ENCODE assay signal across 8 cellular contexts in the genomic region with DNA sequence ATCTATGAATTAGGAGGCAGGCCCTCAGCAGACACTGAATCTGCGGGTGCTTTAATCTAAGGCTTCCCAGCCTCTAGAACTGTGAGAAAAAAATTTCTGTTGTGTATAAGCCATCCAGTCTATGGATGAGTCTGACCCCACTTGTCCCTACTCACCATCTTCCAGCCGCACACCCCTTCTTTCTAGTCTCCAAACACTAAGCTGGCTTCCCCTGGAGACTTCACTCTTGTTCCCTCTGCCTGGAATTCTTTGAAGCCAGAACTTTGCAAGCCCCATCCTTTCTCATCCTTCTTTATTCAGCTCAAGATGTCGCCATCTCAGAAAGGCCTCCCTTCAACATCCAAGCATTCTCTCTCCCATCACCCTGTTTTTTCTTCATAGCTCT. TPM values are rescaled to one million over a fixed set of nuclear protein-coding genes. Genes with fewer than 3 reads are reported as not detected.
DNase-seq lines count a peak whose midpoint lies in the region; ATAC-seq and TF ChIP-seq lines count a peak whose summit lies in the region.

No MANE protein-coding gene starts in this region.

- peak overlapping the region; percentile 96 for H3K4me3 ChIP-seq in GM12875 (ENCODE audit: low read depth, low read length)
- H3K4me3 ChIP-seq in SK-N-MC = peak overlapping the region; percentile 76
- peak overlapping the region; percentile 87 for H3K4me3 ChIP-seq in fibroblast of villous mesenchyme (ENCODE audit: low read depth, low read length)
- peak overlapping the region; percentile 60 for H3K4me3 ChIP-seq in rectal smooth muscle tissue (ENCODE audit: low read length)

- TF ChIP-seq CTCF in GM12875 (IDR thresholded peaks at IDR 0.05; ENCODE audit: borderline replicate concordance, insufficient read depth, low read depth, low read length) (no peak), fibroblast of villous mesenchyme (IDR thresholded peaks at IDR 0.05; ENCODE audit: insufficient read depth, low read depth, low read length) (no peak)

- ATAC-seq in GM21576 (IDR thresholded peaks at IDR 0.05; ENCODE audit: unreplicated experiment) (no peak), HG02610 (IDR thresholded peaks at IDR 0.05; ENCODE audit: unreplicated experiment) (no peak), GM18861 (IDR thresholded peaks at IDR 0.05; ENCODE audit: unreplicated experiment) (no peak), GM19455 (IDR thresholded peaks at IDR 0.05; ENCODE audit: unreplicated experiment) (no peak)

- H3K9ac ChIP-seq in SK-N-MC (ENCODE audit: insufficient read length) (peak overlapping the region; percentile 59), rectal smooth muscle tissue (ENCODE audit: low read length) (peak overlapping the region; percentile 12)

- no peaks in the 10 kb centered on the region for H3K9me3 ChIP-seq in SK-N-MC (ENCODE audit: low read depth, low read length)

- DNase-seq in SK-N-MC (ENCODE audit: low read depth, low spot score) (no peak), fibroblast of villous mesenchyme (ENCODE audit: low read depth) (no peak)

- H3K27me3 ChIP-seq in rectal smooth muscle tissue (ENCODE audit: control insufficient read depth, insufficient read depth, low read length) = no peaks in the 10 kb centered on the region

- H3K27ac ChIP-seq in SK-N-MC = no peak overlapping the region
- H3K27ac ChIP-seq in rectal smooth muscle tissue (ENCODE audit: low read depth, low read length) = peak overlapping the region; percentile 76

- H3K36me3 ChIP-seq in SK-N-MC (ENCODE audit: insufficient read depth, low read length) (no peaks in the 10 kb centered on the region), rectal smooth muscle tissue (ENCODE audit: control insufficient read depth, insufficient read depth, low read length) (no peaks in the 10 kb centered on the region)

- H3K4me1 ChIP-seq in rectal smooth muscle tissue (ENCODE audit: control insufficient read depth, insufficient read depth, low read length) = peaks cover 8% of the 10 kb centered on the region

RNA-seq across cellular contexts. Expression of gene NUP93, which starts 0.6 kb away (rescaled TPM):
- total RNA-seq in fibroblast of villous mesenchyme = 54.1 and 60.9 TPM in 2 replicates

RNA-seq across cellular contexts. Expression of gene MT1X, which starts 47.1 kb away (rescaled TPM):
- 24.2 and 40.3 TPM in 2 replicates for total RNA-seq in fibroblast of villous mesenchyme

RNA-seq across cellular contexts. Expression of gene MT1H, which starts 59.7 kb away (rescaled TPM):
- total RNA-seq in fibroblast of villous mesenchyme = not detected in 2 replicates
